21 cellular contexts compared by ENCODE assay signal in the genomic region with DNA sequence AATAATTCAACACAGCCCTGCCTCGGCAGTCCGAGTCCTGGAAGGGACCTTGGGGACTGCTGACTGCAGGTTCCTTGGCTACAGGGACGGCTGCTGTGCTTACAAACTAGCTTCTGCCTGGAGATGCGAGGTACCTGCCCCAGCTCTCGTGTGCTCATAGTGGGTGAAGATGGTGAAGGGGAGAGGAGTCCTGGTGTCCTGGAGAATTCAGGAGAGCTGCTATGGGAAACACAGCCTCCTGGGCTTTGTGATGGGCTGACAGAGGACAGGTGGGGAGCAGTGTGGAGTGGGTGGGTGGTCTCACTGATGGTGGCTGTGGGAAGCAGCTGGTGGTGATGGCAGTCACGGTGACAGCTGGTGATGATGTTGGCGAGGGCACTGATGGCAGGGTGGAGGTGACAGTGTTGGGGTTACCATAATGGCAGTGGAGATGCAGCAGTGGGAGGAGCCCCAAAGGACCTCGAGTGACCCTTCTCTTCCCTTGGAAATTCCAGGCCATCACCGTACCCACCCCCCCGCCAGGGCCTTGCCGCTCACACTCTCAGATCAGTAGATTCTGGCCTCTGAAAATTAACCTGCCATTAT.
"Had no signal": no experiment of that assay in that cellular context is flagged by ENCODE, and none has a peak within 500 bp of the region (broad histone marks: within the 10 kb centered on the region; RNA-seq: fewer than 3 reads in every experiment).

No MANE protein-coding gene starts in this region.

- H3K27me3 Mint-ChIP-seq: dendritic cell treated with granulocyte-macrophage colony-stimulating factor and Interleukin-4, amounts not matched to agents 40 ng/mL and 50 ng/mL, for 4 days; naive thymus-derived CD8-positive, alpha-beta T cell had no signal

- H3K27ac Mint-ChIP-seq: activated T-helper 1 cell treated with anti-CD3 and anti-CD28 coated beads, Interleukin-12 subunit alpha, Interleukin-12 subunit beta, Interleukin-2, Interleukin-4 antibody, amounts not matched to agents 30 ng/mL and 10 ng/mL and 1 ng/mL, durations not matched to agents 14 hours and 24 hours and 36 hours; dendritic cell treated with granulocyte-macrophage colony-stimulating factor and Interleukin-4, amounts not matched to agents 40 ng/mL and 50 ng/mL, for 4 days had no signal

- H3K9me3 ChIP-seq: adrenal gland, gastrocnemius medialis, heart right ventricle, neutrophil, pancreas, thoracic aorta had no signal

- H3K36me3 ChIP-seq: pancreas had no signal

- H3K27ac ChIP-seq: adrenal gland, gastrocnemius medialis, heart right ventricle, neutrophil, pancreas, thoracic aorta had no signal

- H3K4me3 ChIP-seq: adrenal gland, gastrocnemius medialis, heart right ventricle, pancreas, smooth muscle cell, thoracic aorta had no signal

- H3K4me1 ChIP-seq: adrenal gland, pancreas had no signal

- H3K9me3 Mint-ChIP-seq: activated T-helper 1 cell treated with anti-CD3 and anti-CD28 coated beads, Interleukin-12 subunit alpha, Interleukin-12 subunit beta, Interleukin-2, Interleukin-4 antibody, amounts not matched to agents 30 ng/mL and 10 ng/mL and 1 ng/mL, durations not matched to agents 14 hours and 24 hours and 36 hours; dendritic cell treated with granulocyte-macrophage colony-stimulating factor and Interleukin-4, amounts not matched to agents 40 ng/mL and 50 ng/mL, for 4 days; naive thymus-derived CD8-positive, alpha-beta T cell had no signal

- DNase-seq: activated CD4-positive, alpha-beta T cell treated with anti-CD3 and anti-CD28 coated beads, Interleukin-2, amount 50 U/mL, for 1 hour; activated gamma-delta T cell treated with Interleukin-2 at 50 U/mL for 16 hours; adrenal gland; effector CD8-positive, alpha-beta T cell; gastrocnemius medialis; heart right ventricle; mesendoderm; naive thymus-derived CD8-positive, alpha-beta T cell; pancreas; stimulated activated CD4-positive, alpha-beta T cell treated with anti-CD3 and anti-CD28 coated beads, Interleukin-4, amount 100 ng/mL, for 1 hour; T-helper 1 cell; T-helper 9 cell had no signal

- H3K27me3 ChIP-seq: adrenal gland, gastrocnemius medialis, heart right ventricle, pancreas had no signal

- H3K4me3 Mint-ChIP-seq: activated T-helper 1 cell treated with anti-CD3 and anti-CD28 coated beads, Interleukin-12 subunit alpha, Interleukin-12 subunit beta, Interleukin-2, Interleukin-4 antibody, amounts not matched to agents 30 ng/mL and 10 ng/mL and 1 ng/mL, durations not matched to agents 14 hours and 24 hours and 36 hours; dendritic cell treated with granulocyte-macrophage colony-stimulating factor and Interleukin-4, amounts not matched to agents 40 ng/mL and 50 ng/mL, for 4 days; naive thymus-derived CD8-positive, alpha-beta T cell had no signal

- ATAC-seq: activated CD4-positive, CD25-positive, alpha-beta regulatory T cell treated with anti-CD3 and anti-CD28 coated beads, Interleukin-2, amount 50 U/mL, for 24 hours; activated naive CD4-positive, alpha-beta T cell treated with anti-CD3 and anti-CD28 coated beads, Interleukin-2, amount 50 U/mL, for 72 hours; esophagus mucosa; gastrocnemius medialis; heart right ventricle; naive thymus-derived CD8-positive, alpha-beta T cell; pancreas; sciatic nerve had no signal
